Comparison of ENCODE assay signal across 1 cellular context in the genomic region with DNA sequence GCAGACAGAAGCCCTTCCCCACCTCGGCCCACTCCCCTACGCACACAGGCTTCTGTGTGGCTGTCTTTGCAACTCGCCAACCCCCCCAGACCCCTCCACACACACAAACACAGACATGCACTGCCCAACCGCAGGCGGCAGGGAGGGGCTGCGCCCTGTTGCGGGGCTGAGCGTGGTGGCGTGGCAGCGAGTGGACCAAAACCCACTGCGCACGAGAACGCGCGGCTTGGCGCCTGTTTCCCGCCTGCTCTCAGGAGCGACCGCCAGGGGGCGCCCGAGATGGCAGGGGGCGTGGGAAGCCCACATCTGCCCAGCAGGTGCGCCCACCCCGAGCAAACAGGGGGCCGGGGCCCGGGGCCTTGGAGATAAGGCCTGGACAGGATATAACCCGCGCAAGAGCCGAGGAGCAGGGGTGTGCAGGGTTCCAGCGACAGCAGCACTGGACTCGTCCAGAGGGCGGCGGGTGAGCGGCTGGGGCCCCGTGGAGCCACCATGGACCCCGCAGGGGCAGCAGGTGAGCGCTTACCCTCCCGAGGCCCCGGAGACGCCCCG.
A peak's percentile ranks its signal among the peaks of the same experiment; 100 is the strongest.
TF ChIP-seq lines count a peak whose summit lies in the region.

A gene with protein sequence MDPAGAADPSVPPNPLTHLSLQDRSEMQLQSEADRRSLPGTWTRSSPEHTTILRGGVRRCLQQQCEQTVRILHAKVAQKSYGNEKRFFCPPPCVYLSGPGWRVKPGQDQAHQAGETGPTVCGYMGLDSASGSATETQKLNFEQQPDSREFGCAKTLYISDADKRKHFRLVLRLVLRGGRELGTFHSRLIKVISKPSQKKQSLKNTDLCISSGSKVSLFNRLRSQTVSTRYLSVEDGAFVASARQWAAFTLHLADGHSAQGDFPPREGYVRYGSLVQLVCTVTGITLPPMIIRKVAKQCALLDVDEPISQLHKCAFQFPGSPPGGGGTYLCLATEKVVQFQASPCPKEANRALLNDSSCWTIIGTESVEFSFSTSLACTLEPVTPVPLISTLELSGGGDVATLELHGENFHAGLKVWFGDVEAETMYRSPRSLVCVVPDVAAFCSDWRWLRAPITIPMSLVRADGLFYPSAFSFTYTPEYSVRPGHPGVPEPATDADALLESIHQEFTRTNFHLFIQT (plus strand): TSS at position 410 of the 552 bp plus-strand sequence. CDS start 83 bp downstream, at position 493.

TF ChIP-seq in HepG2, 621 proteins besides CTCF, POLR2A, EP300 and RAD21 (continued from another document and continues in another):
- TF ChIP-seq, protein P1, sequence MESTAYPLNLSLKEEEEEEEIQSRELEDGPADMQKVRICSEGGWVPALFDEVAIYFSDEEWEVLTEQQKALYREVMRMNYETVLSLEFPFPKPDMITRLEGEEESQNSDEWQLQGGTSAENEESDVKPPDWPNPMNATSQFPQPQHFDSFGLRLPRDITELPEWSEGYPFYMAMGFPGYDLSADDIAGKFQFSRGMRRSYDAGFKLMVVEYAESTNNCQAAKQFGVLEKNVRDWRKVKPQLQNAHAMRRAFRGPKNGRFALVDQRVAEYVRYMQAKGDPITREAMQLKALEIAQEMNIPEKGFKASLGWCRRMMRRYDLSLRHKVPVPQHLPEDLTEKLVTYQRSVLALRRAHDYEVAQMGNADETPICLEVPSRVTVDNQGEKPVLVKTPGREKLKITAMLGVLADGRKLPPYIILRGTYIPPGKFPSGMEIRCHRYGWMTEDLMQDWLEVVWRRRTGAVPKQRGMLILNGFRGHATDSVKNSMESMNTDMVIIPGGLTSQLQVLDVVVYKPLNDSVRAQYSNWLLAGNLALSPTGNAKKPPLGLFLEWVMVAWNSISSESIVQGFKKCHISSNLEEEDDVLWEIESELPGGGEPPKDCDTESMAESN (CRISPR knock-in tag; conservative IDR thresholded peaks at IDR 0.05) = no peak
- TF ChIP-seq HMG20B (CRISPR knock-in tag; conservative IDR thresholded peaks at IDR 0.05) (no peak), ZNF83 (CRISPR knock-in tag; IDR thresholded peaks at IDR 0.05; ENCODE audit: borderline replicate concordance) (no peak), KLF13 (CRISPR knock-in tag; IDR thresholded peaks at IDR 0.05) (peak; percentile 39; the same call in 1 of the 2 replicates), CREB1 (IDR thresholded peaks at IDR 0.05) (no peak), CREB1 (CRISPR knock-in tag; IDR thresholded peaks at IDR 0.05) (no peak), SRY (CRISPR knock-in tag; IDR thresholded peaks at IDR 0.05) (no peak; the same call in 1 of the 2 replicates), FOSL1 (CRISPR knock-in tag; IDR thresholded peaks at IDR 0.05; ENCODE audit: borderline replicate concordance) (no peak), ETV5 (CRISPR knock-in tag; IDR thresholded peaks at IDR 0.05; ENCODE audit: borderline replicate concordance) (no peak), CEBPB (IDR thresholded peaks at IDR 0.05; ENCODE audit: borderline replicate concordance, low read depth, low read length) (no peak), ZSCAN9 (CRISPR knock-in tag; IDR thresholded peaks at IDR 0.05; ENCODE audit: borderline replicate concordance) (no peak), PLRG1 (conservative IDR thresholded peaks at IDR 0.05) (no peak), BRD4 (CRISPR knock-in tag; IDR thresholded peaks at IDR 0.05) (no peak), ZNF557 (CRISPR knock-in tag; IDR thresholded peaks at IDR 0.05) (no peak), NR3C1 (CRISPR knock-in tag; IDR thresholded peaks at IDR 0.05) (no peak)
- TF ChIP-seq, protein P2, sequence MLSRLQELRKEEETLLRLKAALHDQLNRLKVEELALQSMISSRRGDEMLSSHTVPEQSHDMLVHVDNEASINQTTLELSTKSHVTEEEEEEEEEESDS (CRISPR knock-in tag; IDR thresholded peaks at IDR 0.05; ENCODE audit: borderline replicate concordance) = no peak
- TF ChIP-seq, protein P3, sequence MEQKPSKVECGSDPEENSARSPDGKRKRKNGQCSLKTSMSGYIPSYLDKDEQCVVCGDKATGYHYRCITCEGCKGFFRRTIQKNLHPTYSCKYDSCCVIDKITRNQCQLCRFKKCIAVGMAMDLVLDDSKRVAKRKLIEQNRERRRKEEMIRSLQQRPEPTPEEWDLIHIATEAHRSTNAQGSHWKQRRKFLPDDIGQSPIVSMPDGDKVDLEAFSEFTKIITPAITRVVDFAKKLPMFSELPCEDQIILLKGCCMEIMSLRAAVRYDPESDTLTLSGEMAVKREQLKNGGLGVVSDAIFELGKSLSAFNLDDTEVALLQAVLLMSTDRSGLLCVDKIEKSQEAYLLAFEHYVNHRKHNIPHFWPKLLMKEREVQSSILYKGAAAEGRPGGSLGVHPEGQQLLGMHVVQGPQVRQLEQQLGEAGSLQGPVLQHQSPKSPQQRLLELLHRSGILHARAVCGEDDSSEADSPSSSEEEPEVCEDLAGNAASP (CRISPR knock-in tag; IDR thresholded peaks at IDR 0.05; ENCODE audit: borderline replicate concordance) = no peak
- TF ChIP-seq, protein P4, sequence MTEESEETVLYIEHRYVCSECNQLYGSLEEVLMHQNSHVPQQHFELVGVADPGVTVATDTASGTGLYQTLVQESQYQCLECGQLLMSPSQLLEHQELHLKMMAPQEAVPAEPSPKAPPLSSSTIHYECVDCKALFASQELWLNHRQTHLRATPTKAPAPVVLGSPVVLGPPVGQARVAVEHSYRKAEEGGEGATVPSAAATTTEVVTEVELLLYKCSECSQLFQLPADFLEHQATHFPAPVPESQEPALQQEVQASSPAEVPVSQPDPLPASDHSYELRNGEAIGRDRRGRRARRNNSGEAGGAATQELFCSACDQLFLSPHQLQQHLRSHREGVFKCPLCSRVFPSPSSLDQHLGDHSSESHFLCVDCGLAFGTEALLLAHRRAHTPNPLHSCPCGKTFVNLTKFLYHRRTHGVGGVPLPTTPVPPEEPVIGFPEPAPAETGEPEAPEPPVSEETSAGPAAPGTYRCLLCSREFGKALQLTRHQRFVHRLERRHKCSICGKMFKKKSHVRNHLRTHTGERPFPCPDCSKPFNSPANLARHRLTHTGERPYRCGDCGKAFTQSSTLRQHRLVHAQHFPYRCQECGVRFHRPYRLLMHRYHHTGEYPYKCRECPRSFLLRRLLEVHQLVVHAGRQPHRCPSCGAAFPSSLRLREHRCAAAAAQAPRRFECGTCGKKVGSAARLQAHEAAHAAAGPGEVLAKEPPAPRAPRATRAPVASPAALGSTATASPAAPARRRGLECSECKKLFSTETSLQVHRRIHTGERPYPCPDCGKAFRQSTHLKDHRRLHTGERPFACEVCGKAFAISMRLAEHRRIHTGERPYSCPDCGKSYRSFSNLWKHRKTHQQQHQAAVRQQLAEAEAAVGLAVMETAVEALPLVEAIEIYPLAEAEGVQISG (CRISPR knock-in tag; IDR thresholded peaks at IDR 0.05) = peak; percentile 43; the same call in 1 of the 2 replicates
- TF ChIP-seq, protein P5, sequence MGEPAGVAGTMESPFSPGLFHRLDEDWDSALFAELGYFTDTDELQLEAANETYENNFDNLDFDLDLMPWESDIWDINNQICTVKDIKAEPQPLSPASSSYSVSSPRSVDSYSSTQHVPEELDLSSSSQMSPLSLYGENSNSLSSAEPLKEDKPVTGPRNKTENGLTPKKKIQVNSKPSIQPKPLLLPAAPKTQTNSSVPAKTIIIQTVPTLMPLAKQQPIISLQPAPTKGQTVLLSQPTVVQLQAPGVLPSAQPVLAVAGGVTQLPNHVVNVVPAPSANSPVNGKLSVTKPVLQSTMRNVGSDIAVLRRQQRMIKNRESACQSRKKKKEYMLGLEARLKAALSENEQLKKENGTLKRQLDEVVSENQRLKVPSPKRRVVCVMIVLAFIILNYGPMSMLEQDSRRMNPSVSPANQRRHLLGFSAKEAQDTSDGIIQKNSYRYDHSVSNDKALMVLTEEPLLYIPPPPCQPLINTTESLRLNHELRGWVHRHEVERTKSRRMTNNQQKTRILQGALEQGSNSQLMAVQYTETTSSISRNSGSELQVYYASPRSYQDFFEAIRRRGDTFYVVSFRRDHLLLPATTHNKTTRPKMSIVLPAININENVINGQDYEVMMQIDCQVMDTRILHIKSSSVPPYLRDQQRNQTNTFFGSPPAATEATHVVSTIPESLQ (CRISPR knock-in tag; conservative IDR thresholded peaks at IDR 0.05) = no peak
- TF ChIP-seq, protein P6, sequence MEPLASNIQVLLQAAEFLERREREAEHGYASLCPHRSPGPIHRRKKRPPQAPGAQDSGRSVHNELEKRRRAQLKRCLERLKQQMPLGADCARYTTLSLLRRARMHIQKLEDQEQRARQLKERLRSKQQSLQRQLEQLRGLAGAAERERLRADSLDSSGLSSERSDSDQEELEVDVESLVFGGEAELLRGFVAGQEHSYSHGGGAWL (CRISPR knock-in tag; IDR thresholded peaks at IDR 0.05) = peak; percentile 36; the same call in 1 of the 2 replicates
- TF ChIP-seq, protein P7, sequence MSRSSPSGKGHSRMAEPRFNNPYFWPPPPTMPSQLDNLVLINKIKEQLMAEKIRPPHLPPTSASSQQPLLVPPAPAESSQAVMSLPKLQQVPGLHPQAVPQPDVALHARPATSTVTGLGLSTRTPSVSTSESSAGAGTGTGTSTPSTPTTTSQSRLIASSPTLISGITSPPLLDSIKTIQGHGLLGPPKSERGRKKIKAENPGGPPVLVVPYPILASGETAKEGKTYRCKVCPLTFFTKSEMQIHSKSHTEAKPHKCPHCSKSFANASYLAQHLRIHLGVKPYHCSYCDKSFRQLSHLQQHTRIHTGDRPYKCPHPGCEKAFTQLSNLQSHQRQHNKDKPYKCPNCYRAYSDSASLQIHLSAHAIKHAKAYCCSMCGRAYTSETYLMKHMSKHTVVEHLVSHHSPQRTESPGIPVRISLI (CRISPR knock-in tag; IDR thresholded peaks at IDR 0.05; ENCODE audit: borderline replicate concordance) = no peak
- TF ChIP-seq, protein P8, sequence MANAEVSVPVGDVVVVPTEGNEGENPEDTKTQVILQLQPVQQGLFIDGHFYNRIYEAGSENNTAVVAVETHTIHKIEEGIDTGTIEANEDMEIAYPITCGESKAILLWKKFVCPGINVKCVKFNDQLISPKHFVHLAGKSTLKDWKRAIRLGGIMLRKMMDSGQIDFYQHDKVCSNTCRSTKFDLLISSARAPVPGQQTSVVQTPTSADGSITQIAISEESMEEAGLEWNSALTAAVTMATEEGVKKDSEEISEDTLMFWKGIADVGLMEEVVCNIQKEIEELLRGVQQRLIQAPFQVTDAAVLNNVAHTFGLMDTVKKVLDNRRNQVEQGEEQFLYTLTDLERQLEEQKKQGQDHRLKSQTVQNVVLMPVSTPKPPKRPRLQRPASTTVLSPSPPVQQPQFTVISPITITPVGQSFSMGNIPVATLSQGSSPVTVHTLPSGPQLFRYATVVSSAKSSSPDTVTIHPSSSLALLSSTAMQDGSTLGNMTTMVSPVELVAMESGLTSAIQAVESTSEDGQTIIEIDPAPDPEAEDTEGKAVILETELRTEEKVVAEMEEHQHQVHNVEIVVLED (CRISPR knock-in tag; IDR thresholded peaks at IDR 0.05; ENCODE audit: borderline replicate concordance) = no peak
- TF ChIP-seq, protein P9, sequence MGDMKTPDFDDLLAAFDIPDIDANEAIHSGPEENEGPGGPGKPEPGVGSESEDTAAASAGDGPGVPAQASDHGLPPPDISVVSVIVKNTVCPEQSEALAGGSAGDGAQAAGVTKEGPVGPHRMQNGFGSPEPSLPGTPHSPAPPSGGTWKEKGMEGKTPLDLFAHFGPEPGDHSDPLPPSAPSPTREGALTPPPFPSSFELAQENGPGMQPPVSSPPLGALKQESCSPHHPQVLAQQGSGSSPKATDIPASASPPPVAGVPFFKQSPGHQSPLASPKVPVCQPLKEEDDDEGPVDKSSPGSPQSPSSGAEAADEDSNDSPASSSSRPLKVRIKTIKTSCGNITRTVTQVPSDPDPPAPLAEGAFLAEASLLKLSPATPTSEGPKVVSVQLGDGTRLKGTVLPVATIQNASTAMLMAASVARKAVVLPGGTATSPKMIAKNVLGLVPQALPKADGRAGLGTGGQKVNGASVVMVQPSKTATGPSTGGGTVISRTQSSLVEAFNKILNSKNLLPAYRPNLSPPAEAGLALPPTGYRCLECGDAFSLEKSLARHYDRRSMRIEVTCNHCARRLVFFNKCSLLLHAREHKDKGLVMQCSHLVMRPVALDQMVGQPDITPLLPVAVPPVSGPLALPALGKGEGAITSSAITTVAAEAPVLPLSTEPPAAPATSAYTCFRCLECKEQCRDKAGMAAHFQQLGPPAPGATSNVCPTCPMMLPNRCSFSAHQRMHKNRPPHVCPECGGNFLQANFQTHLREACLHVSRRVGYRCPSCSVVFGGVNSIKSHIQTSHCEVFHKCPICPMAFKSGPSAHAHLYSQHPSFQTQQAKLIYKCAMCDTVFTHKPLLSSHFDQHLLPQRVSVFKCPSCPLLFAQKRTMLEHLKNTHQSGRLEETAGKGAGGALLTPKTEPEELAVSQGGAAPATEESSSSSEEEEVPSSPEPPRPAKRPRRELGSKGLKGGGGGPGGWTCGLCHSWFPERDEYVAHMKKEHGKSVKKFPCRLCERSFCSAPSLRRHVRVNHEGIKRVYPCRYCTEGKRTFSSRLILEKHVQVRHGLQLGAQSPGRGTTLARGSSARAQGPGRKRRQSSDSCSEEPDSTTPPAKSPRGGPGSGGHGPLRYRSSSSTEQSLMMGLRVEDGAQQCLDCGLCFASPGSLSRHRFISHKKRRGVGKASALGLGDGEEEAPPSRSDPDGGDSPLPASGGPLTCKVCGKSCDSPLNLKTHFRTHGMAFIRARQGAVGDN (CRISPR knock-in tag; IDR thresholded peaks at IDR 0.05) = peak; percentile 62
